Comparison of ENCODE assay signal across 15 cellular contexts in genomic region chr14:23241061-23241715, GRCh38. TPM values are rescaled to one million over a fixed set of nuclear protein-coding genes. Genes with fewer than 3 reads are reported as not detected.
DNase-seq lines count a peak whose midpoint lies in the region; ATAC-seq, FAIRE-seq and TF ChIP-seq lines count a peak whose summit lies in the region.
"Not testable (repeated sequence)": the region's sequence is repeated elsewhere in the genome, so short reads cannot be mapped to it uniquely, and the experiment has no call there.
"Had no signal": no experiment of that assay in that cellular context is flagged by ENCODE, and none has a peak within 500 bp of the region (broad histone marks: within the 10 kb centered on the region; RNA-seq: fewer than 3 reads in every experiment).

No MANE protein-coding gene starts in this region.

- H2AFZ ChIP-seq in Karpas-422 (ENCODE audit: low read length): not testable (repeated sequence)
- peak overlapping the region; percentile 18 for H2AFZ ChIP-seq in K562 (ENCODE audit: low read depth, low read length)

- H3K79me2 ChIP-seq in Karpas-422 (ENCODE audit: low read length); K562 (ENCODE audit: control insufficient read depth, insufficient read depth, low read length): not testable (repeated sequence)

- H3K4me1 ChIP-seq in Karpas-422 (ENCODE audit: low read length): peaks cover 27% of the 10 kb centered on the region
- H3K4me1 ChIP-seq in K562 (replicated peaks in 1 of 2; ENCODE audit: control insufficient read depth in 2 of 2, insufficient read depth in 2 of 2, low read length in 2 of 2): peaks cover 0 to 12% of the 10 kb centered on the region in 2 experiments; a peak in 4 of 5 replicates
- H3K4me1 ChIP-seq in thyroid gland: peaks cover 24 to 40% of the 10 kb centered on the region in 2 donors

- not testable (repeated sequence) for H3K4me3 ChIP-seq in Karpas-422 (ENCODE audit: low read length); K562; thyroid gland (replicated peaks in 1 of 3)

- not testable (repeated sequence) for H3K9me3 Mint-ChIP-seq in nephron; stimulated activated memory B cell treated with anti-CD40 and anti-IgM and Interleukin-4, amounts not matched to agents 10 μg/mL and 1 μg/mL and 100 μg/mL, for 72 hours

- H3K36me3 ChIP-seq in Karpas-422 (ENCODE audit: insufficient read depth, low read length); K562 (ENCODE audit: control insufficient read depth, insufficient read depth, low read length); thyroid gland: not testable (repeated sequence)

- H3K4me3 Mint-ChIP-seq in nephron: not testable (repeated sequence)
- H3K4me3 Mint-ChIP-seq in stimulated activated memory B cell treated with anti-CD40 and anti-IgM and Interleukin-4, amounts not matched to agents 10 μg/mL and 1 μg/mL and 100 μg/mL, for 72 hours: peak overlapping the region; percentile 14

- H4K20me1 ChIP-seq in Karpas-422 (ENCODE audit: insufficient read depth, low read depth, low read length); K562 (replicated peaks; ENCODE audit: control insufficient read depth, insufficient read depth, low read length): not testable (repeated sequence)

- in situ Hi-C loops in K562 (cut with MboI): not testable (repeated sequence)

- not testable (repeated sequence) for H3K27me3 ChIP-seq in Karpas-422 (ENCODE audit: low read length); K562 (ENCODE audit: control insufficient read depth in 2 of 2, insufficient read depth in 2 of 2, low read length in 2 of 2); thyroid gland

- not testable (repeated sequence) for TF ChIP-seq POLR2A in K562 (conservative IDR thresholded peaks at IDR 0.05)
- TF ChIP-seq POLR2A in thyroid gland (IDR thresholded peaks at IDR 0.05): peak in 1 of 2 donors; percentile 55

- H3K27me3 Mint-ChIP-seq in nephron (ENCODE audit: low read depth): not testable (repeated sequence)
- H3K27me3 Mint-ChIP-seq in stimulated activated memory B cell treated with anti-CD40 and anti-IgM and Interleukin-4, amounts not matched to agents 10 μg/mL and 1 μg/mL and 100 μg/mL, for 72 hours: peaks cover 42% of the 10 kb centered on the region

- CTCF ChIA-PET in K562 (lab: Yijun Ruan, JAX; ENCODE audit: low intra/inter-chr PET ratio): not testable (repeated sequence)

- ATAC-seq in K562; stimulated activated memory B cell treated with anti-CD40 and anti-IgM and Interleukin-4, amounts not matched to agents 10 μg/mL and 1 μg/mL and 100 μg/mL, for 72 hours: not testable (repeated sequence)

- POLR2A ChIA-PET in K562 (lab: Yijun Ruan, JAX): not testable (repeated sequence)

- not testable (repeated sequence) for H3K9me3 ChIP-seq in Karpas-422 (ENCODE audit: low read length); K562 (replicated peaks; ENCODE audit: control insufficient read depth, insufficient read depth, low read depth, low read length); thyroid gland

- not testable (repeated sequence) for H3K9me1 ChIP-seq in K562 (ENCODE audit: control insufficient read depth, insufficient read depth, low read length)

- intact Hi-C loops in K562 (cut with micrococcal nuclease); thyroid gland (cut with DNase I): not testable (repeated sequence)

- not testable (repeated sequence) for FAIRE-seq in K562 (lab: Jason Lieb, UNC)

- H3K27ac Mint-ChIP-seq in nephron: peak overlapping the region; percentile 26 to 39 (median 30)
- peak overlapping the region; percentile 60 for H3K27ac Mint-ChIP-seq in stimulated activated memory B cell treated with anti-CD40 and anti-IgM and Interleukin-4, amounts not matched to agents 10 μg/mL and 1 μg/mL and 100 μg/mL, for 72 hours

- not testable (repeated sequence) for TF ChIP-seq RAD21 in K562 (CRISPR knock-in tag; conservative IDR thresholded peaks at IDR 0.05 in 1 of 2, IDR thresholded peaks at IDR 0.05 in 1 of 2)

- H3K9ac ChIP-seq in Karpas-422 (ENCODE audit: low read length); K562 (ENCODE audit: insufficient read depth in 1 of 2, low read depth in 2 of 2, low read length in 2 of 2): not testable (repeated sequence)

- peak overlapping the region; percentile 45 for H3K4me2 ChIP-seq in Karpas-422 (ENCODE audit: low read depth, low read length, poor library complexity, severe bottlenecking)
- H3K4me2 ChIP-seq in K562 (ENCODE audit: insufficient read depth, low read length): not testable (repeated sequence)

- DNase-seq in Karpas-422; K562 (ENCODE audit: extremely low read depth in 1 of 4, low spot score in 3 of 4): not testable (repeated sequence)
- DNase-seq in amniotic epithelial cell (ENCODE audit: low read depth) (peak; percentile 91), iris pigment epithelial cell (ENCODE audit: low read depth) (peak; percentile 7), thyroid gland (peak; percentile 77 to 79)

- TF ChIP-seq EP300 in K562 (IDR thresholded peaks at IDR 0.05; ENCODE audit: low read length): not testable (repeated sequence)

- not testable (repeated sequence) for TF ChIP-seq CTCF in K562 (IDR thresholded peaks at IDR 0.05 in 2 of 3, conservative IDR thresholded peaks at IDR 0.05 in 1 of 3; ENCODE audit: insufficient read depth in 2 of 3, low read depth in 1 of 3, low read length in 3 of 3); nephron (IDR thresholded peaks at IDR 0.05; ENCODE audit: unreplicated experiment in 3 of 3); thyroid gland (IDR thresholded peaks at IDR 0.05)

- H3K4me1 Mint-ChIP-seq in nephron: peaks cover 23% of the 10 kb centered on the region
- peaks cover 20% of the 10 kb centered on the region for H3K4me1 Mint-ChIP-seq in stimulated activated memory B cell treated with anti-CD40 and anti-IgM and Interleukin-4, amounts not matched to agents 10 μg/mL and 1 μg/mL and 100 μg/mL, for 72 hours

- not testable (repeated sequence) for H3K9me2 ChIP-seq in Karpas-422 (replicated peaks; ENCODE audit: insufficient read depth, low read length)

- 45% methylated on average over 7 of the region's 7 CpGs for WGBS in K562 (ENCODE audit: insufficient coverage, low coverage, missing lambda C conversion rate)
- 36 to 42% methylated on average over 7 of the region's 7 CpGs for WGBS in thyroid gland, 2 donors

- not testable (repeated sequence) for H3K36me3 Mint-ChIP-seq in nephron (ENCODE audit: low read depth); stimulated activated memory B cell treated with anti-CD40 and anti-IgM and Interleukin-4, amounts not matched to agents 10 μg/mL and 1 μg/mL and 100 μg/mL, for 72 hours

- H3K27ac ChIP-seq in Karpas-422 (ENCODE audit: low read length); K562 (ENCODE audit: extremely low read depth, low read depth, low read length): not testable (repeated sequence)
- H3K27ac ChIP-seq in thyroid gland: peak overlapping the region; percentile 82 to 96 (median 86)

- BruUV-seq in K562 (replicated peaks; lab: Mats Ljungman, UMichigan): not testable (repeated sequence)

RNA-seq across cellular contexts. Expression of gene RNF212B, which starts 3.5 kb away (rescaled TPM):
- not detected in 2 replicates for total RNA-seq in Karpas-422 (2014; rRNA removed; shearing (Covaris generic); ENCODE audit: low replicate concordance)
- total RNA-seq in K562 (2011; cell fraction: chromatin; rRNA removed; ENCODE audit: low replicate concordance): not detected in 2 replicates
- total RNA-seq in K562 (2011; cell fraction: nucleolus; rRNA removed): not detected in 2 replicates
- total RNA-seq in K562 (2011; cell fraction: nucleoplasm; rRNA removed): 0.37 TPM in 1 of 2 replicates, not detected in the other
- total RNA-seq in K562 (2014; rRNA removed) (not detected in 2 replicates), K562 (2014; rRNA removed; fragmentation: Illumina TruSeq; extraction: Trizol) (0.26 TPM in 1 of 2 replicates, not detected in the other), K562 (2015; rRNA removed; fragmentation: Illumina TruSeq; extraction: Trizol) (not detected in 2 replicates), K562 (2021) (0.27 TPM in 1 of 2 replicates, not detected in the other), thyroid gland (under 1 TPM in 1 of 4 donors, not detected in 3; 0.40 TPM)
- polyA plus RNA-seq in K562 (2011; rRNA removed) (0.43 and 0.65 TPM in 2 replicates), K562 (2014; fragmentation: Illumina TruSeq; extraction: Trizol) (0.15 and 0.32 TPM in 2 replicates), K562 (2014; fragmentation: Nextera tagmentation; extraction: Ambion mirVana) (under 1 TPM; 0.27 to 0.39 TPM), K562 (2014; rRNA removed) (0.08 and 0.17 TPM in 2 replicates)
- 0.43 and 1.0 TPM in 2 replicates for polyA plus RNA-seq in K562 (2011; cell fraction: cytosol; rRNA removed)
- polyA plus RNA-seq in K562 (2011; cell fraction: nucleus; rRNA removed): 0.43 TPM in 1 of 2 replicates, not detected in the other
- polyA plus RNA-seq in K562 (2012): 0.35 TPM in 1 of 2 replicates, not detected in the other
- polyA minus RNA-seq in K562 (2011; rRNA and poly(A)+ RNA removed): not detected in 2 replicates
- not detected in 2 replicates for polyA minus RNA-seq in K562 (2011; cell fraction: cytosol; rRNA and poly(A)+ RNA removed)
- polyA minus RNA-seq in K562 (2011; cell fraction: nucleus; rRNA and poly(A)+ RNA removed): 0.54 TPM in 1 of 2 replicates, not detected in the other
- total RNA-seq: A673; CD4-positive, alpha-beta memory T cell; CD4-positive, CD25-positive, alpha-beta regulatory T cell; CD8-positive, alpha-beta memory T cell; Daoy; G401 had no signal
- polyA plus RNA-seq: AG04450; CD14-positive monocyte; CD4-positive, alpha-beta memory T cell; CD4-positive, CD25-positive, alpha-beta regulatory T cell; CD8-positive, alpha-beta memory T cell had no signal

RNA-seq across cellular contexts. Expression of gene HOMEZ, which starts 44.7 kb away (rescaled TPM):
- total RNA-seq in Karpas-422 (2014; rRNA removed; shearing (Covaris generic); ENCODE audit: low replicate concordance): 9.3 and 12.7 TPM in 2 replicates
- 17.6 and 26.7 TPM in 2 replicates for total RNA-seq in K562 (2011; cell fraction: chromatin; rRNA removed; ENCODE audit: low replicate concordance)
- total RNA-seq in K562 (2011; cell fraction: nucleolus; rRNA removed): 25.9 and 26.3 TPM in 2 replicates
- total RNA-seq in K562 (2011; cell fraction: nucleoplasm; rRNA removed): 21.2 and 22.2 TPM in 2 replicates
- 14.4 and 15.1 TPM in 2 replicates for total RNA-seq in K562 (2014; rRNA removed)
- total RNA-seq in K562 (2014; rRNA removed; fragmentation: Illumina TruSeq; extraction: Trizol): 15.1 and 16.5 TPM in 2 replicates
- 17.8 and 18.2 TPM in 2 replicates for total RNA-seq in K562 (2015; rRNA removed; fragmentation: Illumina TruSeq; extraction: Trizol)
- total RNA-seq in K562 (2021): 20.6 and 23.1 TPM in 2 replicates
- polyA plus RNA-seq in K562 (2011; rRNA removed): 30.2 and 32.0 TPM in 2 replicates
- polyA plus RNA-seq in K562 (2011; cell fraction: cytosol; rRNA removed): 37.2 and 43.0 TPM in 2 replicates
- polyA plus RNA-seq in K562 (2011; cell fraction: nucleus; rRNA removed): 20.4 and 31.3 TPM in 2 replicates
- 15.7 and 20.4 TPM in 2 replicates for polyA plus RNA-seq in K562 (2012)
- 26.9 and 29.0 TPM in 2 replicates for polyA plus RNA-seq in K562 (2014; fragmentation: Illumina TruSeq; extraction: Trizol)
- polyA plus RNA-seq in K562 (2014; fragmentation: Nextera tagmentation; extraction: Ambion mirVana): 1 to 10 TPM; 3.0 to 5.3 TPM
- polyA plus RNA-seq in K562 (2014; rRNA removed): 16.9 and 20.0 TPM in 2 replicates
- polyA minus RNA-seq in K562 (2011; rRNA and poly(A)+ RNA removed): 30.3 and 37.7 TPM in 2 replicates
- polyA minus RNA-seq in K562 (2011; cell fraction: cytosol; rRNA and poly(A)+ RNA removed): 13.6 and 22.8 TPM in 2 replicates
- 8.5 and 15.3 TPM in 2 replicates for polyA minus RNA-seq in K562 (2011; cell fraction: nucleus; rRNA and poly(A)+ RNA removed)
- 10 to 100 TPM; 13.0 to 16.5 (median 15.0) TPM for total RNA-seq in thyroid gland

RNA-seq across cellular contexts. Expression of gene SLC7A8, which starts 57.7 kb away (rescaled TPM):
- total RNA-seq in Karpas-422 (2014; rRNA removed; shearing (Covaris generic); ENCODE audit: low replicate concordance): 0.79 TPM in 1 of 2 replicates, not detected in the other
- 10.1 and 17.6 TPM in 2 replicates for total RNA-seq in K562 (2011; cell fraction: chromatin; rRNA removed; ENCODE audit: low replicate concordance)
- total RNA-seq in K562 (2011; cell fraction: nucleolus; rRNA removed): 12.9 and 14.5 TPM in 2 replicates
- 24.6 and 30.7 TPM in 2 replicates for total RNA-seq in K562 (2011; cell fraction: nucleoplasm; rRNA removed)
- total RNA-seq in K562 (2014; rRNA removed) (5.3 and 6.0 TPM in 2 replicates), K562 (2014; rRNA removed; fragmentation: Illumina TruSeq; extraction: Trizol) (3.5 and 4.0 TPM in 2 replicates), K562 (2015; rRNA removed; fragmentation: Illumina TruSeq; extraction: Trizol) (3.4 and 4.5 TPM in 2 replicates), K562 (2021) (19.6 and 21.6 TPM in 2 replicates), thyroid gland (10 to 100 TPM; 44.2 to 79.4 (median 53.1) TPM)
- polyA plus RNA-seq in K562 (2011; rRNA removed) (19.3 and 42.6 TPM in 2 replicates), K562 (2014; fragmentation: Illumina TruSeq; extraction: Trizol) (30.1 and 33.0 TPM in 2 replicates), K562 (2014; fragmentation: Nextera tagmentation; extraction: Ambion mirVana) (1 to 10 TPM; 2.0 to 2.3 TPM), K562 (2014; rRNA removed) (10.1 and 10.6 TPM in 2 replicates)
- polyA plus RNA-seq in K562 (2011; cell fraction: cytosol; rRNA removed): 26.8 and 32.0 TPM in 2 replicates
- polyA plus RNA-seq in K562 (2011; cell fraction: nucleus; rRNA removed): 17.7 and 21.6 TPM in 2 replicates
- 16.4 and 25.4 TPM in 2 replicates for polyA plus RNA-seq in K562 (2012)
- 10.9 and 16.5 TPM in 2 replicates for polyA minus RNA-seq in K562 (2011; rRNA and poly(A)+ RNA removed)
- 22.9 and 23.3 TPM in 2 replicates for polyA minus RNA-seq in K562 (2011; cell fraction: cytosol; rRNA and poly(A)+ RNA removed)
- 4.4 and 9.4 TPM in 2 replicates for polyA minus RNA-seq in K562 (2011; cell fraction: nucleus; rRNA and poly(A)+ RNA removed)
- total RNA-seq: CD4-positive, CD25-positive, alpha-beta regulatory T cell had no signal
